ENCODE assay signal across 8 cellular contexts in genomic region chr3:71504250-71505036, GRCh38.
DNase-seq lines count a peak whose midpoint lies in the region; ATAC-seq and TF ChIP-seq lines count a peak whose summit lies in the region.
"Had no signal": no experiment of that assay in that cellular context is flagged by ENCODE, and none has a peak within 500 bp of the region (broad histone marks: within the 10 kb centered on the region; RNA-seq: fewer than 3 reads in every experiment).

No MANE protein-coding gene starts in this region.

- no peak overlapping the region for H4K91ac ChIP-seq in neuronal stem cell (ENCODE audit: low read depth, low read length, poor library complexity)

- H3K4me3 ChIP-seq in fibroblast of lung (replicated peaks in 1 of 4; ENCODE audit: control extremely low read depth in 1 of 4, insufficient read depth in 1 of 4, low read depth in 3 of 4, low read length in 4 of 4) (peak overlapping the region; percentile 5 to 15 (median 10)), neuronal stem cell (ENCODE audit: low read length in 2 of 2) (no peak overlapping the region)

- H3K4me3 Mint-ChIP-seq in activated CD4-positive, alpha-beta T cell treated with anti-CD3 and anti-CD28 coated beads for 36 hours, result no peak overlapping the region
- no peak overlapping the region for H3K4me3 Mint-ChIP-seq in WTC11

- TF ChIP-seq CTCF in fibroblast of lung (conservative IDR thresholded peaks at IDR 0.05 in 1 of 2, IDR thresholded peaks at IDR 0.05 in 1 of 2; ENCODE audit: low read depth in 1 of 2, low read length in 2 of 2) (no peak), WTC11 (IDR thresholded peaks at IDR 0.05) (no peak)

- peaks cover 8% of the 10 kb centered on the region for H3K36me3 Mint-ChIP-seq in activated CD4-positive, alpha-beta T cell treated with anti-CD3 and anti-CD28 coated beads for 36 hours (ENCODE audit: low read depth)
- H3K36me3 Mint-ChIP-seq in WTC11, result no peaks in the 10 kb centered on the region

- H2BK15ac ChIP-seq in neuronal stem cell (ENCODE audit: low read length), result no peak overlapping the region

- DNase-seq in HPDE6-E6E7 (ENCODE audit: extremely low spot score) (peak; percentile 54), fibroblast of lung (ENCODE audit: low read depth in 2 of 2) (peak; percentile 72 to 99), NCI-H748 treated with DMSO at 0.1 percent for 48 hours (lab: John Stamatoyannopoulos, UW) (no peak), WTC11 (ENCODE audit: low spot score) (no peak), neuronal stem cell (ENCODE audit: low spot score) (no peak)
- DNase-seq in activated CD4-positive, alpha-beta T cell treated with anti-CD3 and anti-CD28 coated beads for 36 hours, result peak; percentile 69
- DNase-seq in stimulated activated CD4-positive, alpha-beta T cell treated with anti-CD3 and anti-CD28 coated beads, TNF-alpha, amount 100 ng/mL, for 24 hours (ENCODE audit: low read depth in 3 of 3), result peak in 2 of 3 experiments; percentile 28 to 47
- DNase-seq: NCI-H1694 treated with DMSO at 0.1 percent for 48 hours had no signal

- H3K9me3 ChIP-seq in fibroblast of lung (ENCODE audit: control insufficient read depth, insufficient read depth, low read depth, low read length) (no peaks in the 10 kb centered on the region), neuronal stem cell (replicated peaks in 1 of 2; ENCODE audit: control insufficient read depth in 2 of 2, insufficient read depth in 1 of 2, low read depth in 1 of 2, low read length in 2 of 2) (no peaks in the 10 kb centered on the region)

- no peaks in the 10 kb centered on the region for H4K20me1 ChIP-seq in fibroblast of lung (ENCODE audit: control insufficient read depth, extremely low read depth, insufficient read depth, low read length)

- H3K9me3 Mint-ChIP-seq in activated CD4-positive, alpha-beta T cell treated with anti-CD3 and anti-CD28 coated beads for 36 hours (ENCODE audit: low read depth), result peaks cover 2% of the 10 kb centered on the region
- H3K9me3 Mint-ChIP-seq in WTC11, result no peaks in the 10 kb centered on the region

- H3K18ac ChIP-seq in neuronal stem cell (ENCODE audit: low read length), result no peak overlapping the region

- no peak overlapping the region for H3K23ac ChIP-seq in neuronal stem cell (ENCODE audit: low read depth, low read length, poor library complexity)

- H3K4ac ChIP-seq in neuronal stem cell (ENCODE audit: low read length), result no peak overlapping the region

- peak overlapping the region; percentile 67 for H3K27ac Mint-ChIP-seq in activated CD4-positive, alpha-beta T cell treated with anti-CD3 and anti-CD28 coated beads for 36 hours
- H3K27ac Mint-ChIP-seq in WTC11, result no peak overlapping the region

- peak overlapping the region; percentile 85 for H3K4me2 ChIP-seq in fibroblast of lung (ENCODE audit: extremely low read depth, insufficient read depth, low read length)
- no peak overlapping the region for H3K4me2 ChIP-seq in neuronal stem cell (ENCODE audit: insufficient read depth, low read length, poor library complexity, severe bottlenecking)

- no peak overlapping the region for H3K14ac ChIP-seq in neuronal stem cell (ENCODE audit: low read length)

- no peak overlapping the region for H2AFZ ChIP-seq in fibroblast of lung (ENCODE audit: low read length)
- no peak overlapping the region for H2AFZ ChIP-seq in neuronal stem cell (ENCODE audit: low read length)

- H3K27me3 Mint-ChIP-seq in activated CD4-positive, alpha-beta T cell treated with anti-CD3 and anti-CD28 coated beads for 36 hours, result no peaks in the 10 kb centered on the region
- no peaks in the 10 kb centered on the region for H3K27me3 Mint-ChIP-seq in WTC11 (ENCODE audit: low read depth)

- H3K4me1 ChIP-seq in fibroblast of lung (ENCODE audit: control insufficient read depth, extremely low read depth, insufficient read depth, low read length), result peaks cover 9% of the 10 kb centered on the region
- no peaks in the 10 kb centered on the region for H3K4me1 ChIP-seq in neuronal stem cell (ENCODE audit: control insufficient read depth in 2 of 2, insufficient read depth in 1 of 2, low read depth in 1 of 2, low read length in 2 of 2)

- WGBS in neuronal stem cell (ENCODE audit: extremely low coverage in 2 of 2, insufficient read length in 2 of 2, insufficient replicate concordance in 1 of 2), 2 donors, result no CpG with 5 or more reads among the region's 15 CpGs

- POLR2A ChIA-PET in activated CD4-positive, alpha-beta T cell treated with anti-CD3 and anti-CD28 coated beads for 36 hours (lab: Charles Lee), result no interaction called here
- POLR2A ChIA-PET in WTC11 (lab: Charles Lee), result no interaction called here

- no peak overlapping the region for H2AK5ac ChIP-seq in neuronal stem cell (ENCODE audit: low read depth, low read length)

- H3K9ac ChIP-seq in fibroblast of lung (ENCODE audit: insufficient read depth, low read length), result no peak overlapping the region
- H3K9ac ChIP-seq in neuronal stem cell (ENCODE audit: low read depth, low read length, poor library complexity), result no peak overlapping the region

- H3K27ac ChIP-seq in fibroblast of lung (ENCODE audit: insufficient read depth, low read length), result peak overlapping the region; percentile 57
- no peak overlapping the region for H3K27ac ChIP-seq in neuronal stem cell (replicated peaks; ENCODE audit: low read length)

- peak; percentile 85 for ATAC-seq in activated CD4-positive, alpha-beta T cell treated with anti-CD3 and anti-CD28 coated beads for 36 hours
- ATAC-seq in WTC11, result no peak

- no peak overlapping the region for H2BK120ac ChIP-seq in neuronal stem cell (ENCODE audit: low read depth, low read length)

- no peak overlapping the region for H2BK5ac ChIP-seq in neuronal stem cell (ENCODE audit: low read length)

- intact Hi-C loops in activated CD4-positive, alpha-beta T cell treated with anti-CD3 and anti-CD28 coated beads for 36 hours (cut with DNase I, micrococcal nuclease), result no loop called here

- H3K36me3 ChIP-seq in fibroblast of lung (ENCODE audit: control insufficient read depth, insufficient read depth, low read length) (no peaks in the 10 kb centered on the region), neuronal stem cell (replicated peaks in 1 of 2; ENCODE audit: control insufficient read depth in 2 of 2, insufficient read depth in 2 of 2, low read length in 2 of 2) (no peaks in the 10 kb centered on the region)

- peaks cover 57% of the 10 kb centered on the region for H3K4me1 Mint-ChIP-seq in activated CD4-positive, alpha-beta T cell treated with anti-CD3 and anti-CD28 coated beads for 36 hours
- H3K4me1 Mint-ChIP-seq in WTC11, result peaks cover 28% of the 10 kb centered on the region

- H4K8ac ChIP-seq in neuronal stem cell (ENCODE audit: low read depth, low read length), result no peak overlapping the region

- no peak overlapping the region for H2BK12ac ChIP-seq in neuronal stem cell (ENCODE audit: low read length)

- H3K27me3 ChIP-seq in fibroblast of lung (ENCODE audit: control insufficient read depth, insufficient read depth, low read length), result no peaks in the 10 kb centered on the region
- H3K27me3 ChIP-seq in neuronal stem cell (ENCODE audit: control insufficient read depth in 3 of 3, insufficient read depth in 3 of 3, low read depth in 1 of 3, low read length in 3 of 3), result no peaks in the 10 kb centered on the region

- H3K79me2 ChIP-seq in fibroblast of lung (ENCODE audit: control insufficient read depth, insufficient read depth, low read length), result no peaks in the 10 kb centered on the region

- H3K79me1 ChIP-seq in neuronal stem cell (ENCODE audit: low read depth, low read length), result no peaks in the 10 kb centered on the region

- CTCF ChIA-PET in activated CD4-positive, alpha-beta T cell treated with anti-CD3 and anti-CD28 coated beads for 36 hours (lab: Charles Lee), result interaction anchor here (0.8 to 1.5 kb wide), 4 partner anchors 12 to 206 kb away, joined by 3 to 6 read pairs (median 4); no protein-coding TSS in a partner anchor
- CTCF ChIA-PET in WTC11 (lab: Charles Lee), result no interaction called here

TF ChIP-seq in WTC11, 78 proteins besides CTCF, POLR2A, EP300 and RAD21 (continues in another document):
- TF ChIP-seq E2F1 (CRISPR knock-in tag; IDR thresholded peaks at IDR 0.05), result no peak
- no peak for TF ChIP-seq PRDM15 (CRISPR knock-in tag; IDR thresholded peaks at IDR 0.05)

Comparison
In these comparisons a context has a peak if more than half of its experiments do, and no peak if none do; other contexts are left out.
1. DNase-seq: peak in HPDE6-E6E7 (single experiment), activated CD4-positive, alpha-beta T cell treated with anti-CD3 and anti-CD28 coated beads for 36 hours (single experiment), fibroblast of lung (2 of 2) and stimulated activated CD4-positive, alpha-beta T cell treated with anti-CD3 and anti-CD28 coated beads, TNF-alpha, amount 100 ng/mL, for 24 hours (2 of 3); none in NCI-H748 treated with DMSO at 0.1 percent for 48 hours (single experiment), WTC11 (single experiment) and neuronal stem cell (single experiment).
2. H3K4me3 ChIP-seq: peak in fibroblast of lung (4 of 4); none in neuronal stem cell (0 of 2).